ENCODE assay signal across 5 cellular contexts in the genomic region with DNA sequence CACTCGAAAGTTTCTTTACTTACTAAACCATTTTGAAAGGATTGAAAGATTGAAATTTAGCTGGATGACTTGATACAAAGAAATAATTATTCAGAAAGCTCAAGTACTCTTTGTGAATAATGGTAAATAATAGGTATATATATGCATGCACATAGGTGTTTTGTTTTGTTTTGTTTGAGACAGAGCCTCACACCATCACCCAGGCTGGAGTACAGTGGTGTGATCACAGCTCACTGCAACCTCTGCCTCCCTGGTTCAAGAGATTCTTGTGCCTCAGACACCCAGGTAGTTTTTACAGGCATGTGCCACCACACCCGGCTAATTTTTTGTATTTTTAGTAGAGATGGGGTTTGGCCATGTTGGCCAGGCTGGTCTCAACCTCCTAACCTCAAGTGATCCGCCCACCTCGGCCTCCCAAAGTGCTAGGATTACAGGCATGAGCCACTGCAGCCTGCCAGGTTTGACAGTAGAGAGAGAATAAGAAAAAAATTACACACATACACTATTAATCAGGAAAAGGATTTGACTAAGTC.
A peak's percentile ranks its signal among the peaks of the same experiment; 100 is the strongest.
DNase-seq lines count a peak whose midpoint lies in the region; FAIRE-seq and TF ChIP-seq lines count a peak whose summit lies in the region.
"Not testable (repeated sequence)": the region's sequence is repeated elsewhere in the genome, so short reads cannot be mapped to it uniquely, and the experiment has no call there.

No MANE protein-coding gene starts in this region.

- not testable (repeated sequence) for H3K56ac ChIP-seq in H9 (ENCODE audit: insufficient read length, low read depth, low read length); H1 (replicated peaks; ENCODE audit: insufficient read length, low read depth, low read length); mesendoderm (ENCODE audit: low read length)

- H2AK5ac ChIP-seq in H9 (ENCODE audit: insufficient read length, low read length); H1 (ENCODE audit: low read depth, low read length); mesendoderm (ENCODE audit: low read length): not testable (repeated sequence)

- no CpG with 5 or more reads among the region's 4 CpGs for WGBS in H9 (ENCODE audit: extremely low coverage, insufficient read length, low lambda C conversion rate)
- 40% methylated on average over 1 of the region's 4 CpGs for WGBS in HUES64
- 34% methylated on average over 4 of the region's 4 CpGs; no CpG with 5 or more reads in 1 of the 2 experiments for WGBS in H1 (ENCODE audit: extremely low coverage in 1 of 2, insufficient coverage in 1 of 2, insufficient read length in 1 of 2, insufficient replicate concordance in 2 of 2, low coverage in 1 of 2, low lambda C conversion rate in 2 of 2, missing lambda C conversion rate in 1 of 2), 2 experiments
- WGBS in mesendoderm (ENCODE audit: extremely low coverage, insufficient coverage, low lambda C conversion rate) = no CpG with 5 or more reads among the region's 4 CpGs

- not testable (repeated sequence) for H2BK12ac ChIP-seq in H9 (ENCODE audit: insufficient read length, low read depth, low read length); H1 (ENCODE audit: low read depth, low read length)

- H3K9me3 ChIP-seq in H9 (ENCODE audit: control insufficient read depth, low read depth, low read length); H1 (ENCODE audit: insufficient read depth in 2 of 2, low read depth in 1 of 2, low read length in 1 of 2); iPS-15b (ENCODE audit: control insufficient read depth, insufficient read depth, low read length): not testable (repeated sequence)
- peaks cover 10% of the 10 kb centered on the region for H3K9me3 ChIP-seq in HUES64 (ENCODE audit: insufficient read depth, low read depth, low read length)

- not testable (repeated sequence) for H4K8ac ChIP-seq in H9 (replicated peaks; ENCODE audit: insufficient read length, low read depth, low read length); H1 (ENCODE audit: extremely low read depth, insufficient read depth, low read length); mesendoderm (ENCODE audit: low read depth, low read length)

- not testable (repeated sequence) for H2BK20ac ChIP-seq in H9 (ENCODE audit: low read depth, low read length, poor library complexity, severe bottlenecking); H1 (ENCODE audit: low read length)

- not testable (repeated sequence) for H3K18ac ChIP-seq in H9 (ENCODE audit: insufficient read length, low read depth, low read length); H1 (ENCODE audit: extremely low read depth, low read length)
- peak overlapping the region; percentile 28 for H3K18ac ChIP-seq in mesendoderm (ENCODE audit: low read length)

- not testable (repeated sequence) for H3K27me3 ChIP-seq in H9 (ENCODE audit: insufficient read depth, low read length); HUES64 (ENCODE audit: insufficient read depth, low read length); H1 (replicated peaks in 1 of 4; ENCODE audit: control insufficient read depth in 3 of 4, extremely low read depth in 1 of 4, insufficient read depth in 3 of 4, low read length in 3 of 4); iPS-15b (ENCODE audit: control insufficient read depth, insufficient read depth, low read length); mesendoderm (ENCODE audit: insufficient read depth, low read length, poor library complexity)

- H4K91ac ChIP-seq in H9 (ENCODE audit: insufficient read length, low read depth, low read length); H1 (replicated peaks; ENCODE audit: insufficient read length, low read length): not testable (repeated sequence)

- not testable (repeated sequence) for TF ChIP-seq RAD21 in H1 (IDR thresholded peaks at IDR 0.05 in 1 of 2, conservative IDR thresholded peaks at IDR 0.05 in 1 of 2; ENCODE audit: low read depth in 2 of 2, low read length in 2 of 2)

- POLR2A ChIA-PET in H1 (lab: Charles Lee; ENCODE audit: partially characterized antibody) = interaction anchor here (1.0 to 2.0 kb wide), 10 partner anchors 12 to 1081 kb away, joined by 3 to 7 read pairs (median 4); partner anchors contain the start of gene VCAN

- H3K27ac Mint-ChIP-seq in H9 = peak overlapping the region; percentile 89 to 100 (median 96)

- FAIRE-seq in H1 (lab: Jason Lieb, UNC) = not testable (repeated sequence)

- peak in 1 of 2 experiments; percentile 1; a peak in 1 of 3 replicates for TF ChIP-seq POLR2A in H1 (IDR thresholded peaks at IDR 0.05; ENCODE audit: control extremely low read depth in 1 of 2, low read depth in 2 of 2, low read length in 2 of 2)

- H3K14ac ChIP-seq in H9 (ENCODE audit: insufficient read depth, low read length); H1 (ENCODE audit: insufficient read length): not testable (repeated sequence)

- peaks cover 9 to 12% of the 10 kb centered on the region in 2 experiments; a peak in 4 of 5 replicates for H3K9me3 Mint-ChIP-seq in H9

- not testable (repeated sequence) for H3K79me2 ChIP-seq in H9 (ENCODE audit: insufficient read depth, low read length); H1 (ENCODE audit: control insufficient read depth in 1 of 2, insufficient read depth in 2 of 2, low read length in 2 of 2); mesendoderm (ENCODE audit: control insufficient read depth, insufficient read depth, low read length)

- H3K4me3 ChIP-seq in HUES64 (ENCODE audit: low read length) (peak overlapping the region; percentile 24), H1 (ENCODE audit: extremely low read depth in 1 of 4, insufficient read depth in 2 of 4, low read depth in 3 of 4, low read length in 4 of 4) (peak overlapping the region in 1 of 4 experiments; percentile 43; a peak in 4 of 8 replicates), iPS-15b (ENCODE audit: low read depth, low read length) (peak overlapping the region; percentile 31)
- not testable (repeated sequence) for H3K4me3 ChIP-seq in mesendoderm (ENCODE audit: low read length)

- CTCF ChIA-PET in H1 (lab: Charles Lee; ENCODE audit: partially characterized antibody) = interaction anchor here (0.6 to 1.1 kb wide), 3 partner anchors 74 to 714 kb away, joined by 3 read pairs; no protein-coding TSS in a partner anchor

- H4K5ac ChIP-seq in H9 (ENCODE audit: insufficient read length, low read depth, low read length); H1 (ENCODE audit: insufficient read length, low read depth, low read length); mesendoderm (ENCODE audit: low read length): not testable (repeated sequence)

- not testable (repeated sequence) for H2BK15ac ChIP-seq in H9 (ENCODE audit: low read depth, low read length); H1 (ENCODE audit: low read length); mesendoderm (replicated peaks; ENCODE audit: low read depth)

- DNase-seq in H9 = peak; percentile 34
- not testable (repeated sequence) for DNase-seq in H1 (ENCODE audit: low read depth in 1 of 2, low spot score in 2 of 2); mesendoderm

- not testable (repeated sequence) for H3K23ac ChIP-seq in H9 (ENCODE audit: insufficient read length, low read depth, low read length); H1 (ENCODE audit: insufficient read length); mesendoderm (ENCODE audit: low read length)

- H3K4me1 Mint-ChIP-seq in H9 = peaks cover 47 to 49% of the 10 kb centered on the region in 2 experiments

- H3T11ph ChIP-seq in H9 (ENCODE audit: low read length) = not testable (repeated sequence)

- H3K23me2 ChIP-seq in H9 (ENCODE audit: insufficient read length, low read depth, low read length, poor library complexity, severe bottlenecking); H1 (ENCODE audit: low read depth, low read length): not testable (repeated sequence)

- peak overlapping the region; percentile 89 for H3K27ac ChIP-seq in H9 (ENCODE audit: insufficient read length, low read depth, low read length)
- peak overlapping the region; percentile 89 for H3K27ac ChIP-seq in HUES64 (ENCODE audit: low read depth, low read length)
- peak overlapping the region; percentile 48; the same call in 1 of the 2 replicates for H3K27ac ChIP-seq in H1 (ENCODE audit: low read depth, low read length)
- not testable (repeated sequence) for H3K27ac ChIP-seq in mesendoderm (ENCODE audit: low read depth, low read length)

- not testable (repeated sequence) for H3K27me3 Mint-ChIP-seq in H9 (ENCODE audit: low read depth)

- not testable (repeated sequence) for TF ChIP-seq EP300 in H1 (IDR thresholded peaks at IDR 0.05; ENCODE audit: borderline replicate concordance in 1 of 2, low read depth in 2 of 2, low read length in 2 of 2)

- H3K36me3 Mint-ChIP-seq in H9 (ENCODE audit: insufficient read depth in 1 of 3, low read depth in 3 of 3) = peaks cover 12 to 29% (median 15%) of the 10 kb centered on the region in 3 experiments

- not testable (repeated sequence) for H2AFZ ChIP-seq in H9 (ENCODE audit: low read length); H1 (ENCODE audit: low read length)

- not testable (repeated sequence) for TF ChIP-seq CTCF in H9 (conservative IDR thresholded peaks at IDR 0.05); H1 (IDR thresholded peaks at IDR 0.05; ENCODE audit: control extremely low read depth in 1 of 3, insufficient read depth in 1 of 3, low read depth in 1 of 3, low read length in 3 of 3)

- not testable (repeated sequence) for H3K79me1 ChIP-seq in H9 (ENCODE audit: insufficient read depth, low read depth, low read length, poor library complexity, severe bottlenecking); H1 (ENCODE audit: low read depth, low read length); mesendoderm (ENCODE audit: low read length)

- not testable (repeated sequence) for H3K9ac ChIP-seq in H9 (ENCODE audit: extremely low read depth, insufficient read length, low read length); H1 (replicated peaks in 1 of 4; ENCODE audit: extremely low read depth in 1 of 4, low read depth in 3 of 4, low read length in 3 of 4); iPS-15b (ENCODE audit: low read depth, low read length); mesendoderm (ENCODE audit: low read length)
- H3K9ac ChIP-seq in HUES64 (ENCODE audit: low read depth, low read length) = peak overlapping the region; percentile 17; the same call in 1 of the 2 replicates

- H2BK120ac ChIP-seq in H9 (ENCODE audit: low read depth, low read length, poor library complexity, severe bottlenecking); H1 (replicated peaks; ENCODE audit: low read depth, low read length); mesendoderm (ENCODE audit: low read depth, low read length): not testable (repeated sequence)

- peak overlapping the region; percentile 14 to 43; a peak in 2 of 5 replicates for H3K4me3 Mint-ChIP-seq in H9

- H3K4ac ChIP-seq in H9 (ENCODE audit: low read depth, low read length); H1 (replicated peaks; ENCODE audit: insufficient read length, low read depth, low read length); mesendoderm (ENCODE audit: low read depth, low read length): not testable (repeated sequence)

- H4K20me1 ChIP-seq in H9 (ENCODE audit: control insufficient read depth, insufficient read depth, insufficient read length); H1 (replicated peaks in 1 of 2; ENCODE audit: control insufficient read depth in 1 of 2, insufficient read depth in 2 of 2, low read length in 2 of 2): not testable (repeated sequence)

- peak overlapping the region; percentile 21 for H3K4me2 ChIP-seq in H9 (ENCODE audit: insufficient read depth, insufficient read length, low read length)
- peak overlapping the region; percentile 34 to 40; a peak in 2 of 4 replicates for H3K4me2 ChIP-seq in H1 (ENCODE audit: insufficient read depth in 1 of 2, low read depth in 2 of 2, low read length in 2 of 2)
- H3K4me2 ChIP-seq in mesendoderm (ENCODE audit: low read length) = not testable (repeated sequence)

- not testable (repeated sequence) for H3K36me3 ChIP-seq in HUES64 (ENCODE audit: insufficient read depth, low read length); H1 (ENCODE audit: control insufficient read depth in 2 of 4, insufficient read depth in 4 of 4, low read length in 3 of 4); iPS-15b (ENCODE audit: control insufficient read depth, insufficient read depth, low read length); mesendoderm (ENCODE audit: control insufficient read depth, insufficient read depth, low read length)

- H3K4me1 ChIP-seq in H9 (ENCODE audit: insufficient read depth, low read length); mesendoderm (ENCODE audit: control insufficient read depth, low read depth, low read length): not testable (repeated sequence)
- H3K4me1 ChIP-seq in HUES64 (ENCODE audit: insufficient read depth, low read length) (peaks cover 48% of the 10 kb centered on the region), H1 (replicated peaks in 1 of 4; ENCODE audit: control insufficient read depth in 3 of 4, insufficient read depth in 4 of 4, low read length in 3 of 4) (peaks cover 4 to 19% (median 8%) of the 10 kb centered on the region in 4 experiments; a peak in 5 of 7 replicates), iPS-15b (ENCODE audit: control insufficient read depth, insufficient read depth, low read length) (peaks cover 14% of the 10 kb centered on the region)

- H2BK5ac ChIP-seq in H9 (ENCODE audit: insufficient read length, low read length); mesendoderm (ENCODE audit: low read length): not testable (repeated sequence)
- H2BK5ac ChIP-seq in H1 (ENCODE audit: low read depth, low read length) = peak overlapping the region; percentile 72
